Comparison of ENCODE assay signal across 28 cellular contexts in genomic region chr4:150694438-150694837, GRCh38.
DNase-seq lines count a peak whose midpoint lies in the region; ATAC-seq, FAIRE-seq and TF ChIP-seq lines count a peak whose summit lies in the region.
"Had no signal": no experiment of that assay in that cellular context is flagged by ENCODE, and none has a peak within 500 bp of the region (broad histone marks: within the 10 kb centered on the region; RNA-seq: fewer than 3 reads in every experiment).

No MANE protein-coding gene starts in this region.

- no peak overlapping the region for H2BK5ac ChIP-seq in H1 (ENCODE audit: low read depth, low read length)
- H2BK5ac ChIP-seq in neuronal stem cell (ENCODE audit: low read length): no peak overlapping the region

- H3K14ac ChIP-seq in H1 (ENCODE audit: insufficient read length) (no peak overlapping the region), neuronal stem cell (ENCODE audit: low read length) (no peak overlapping the region)

- H3K27me3 ChIP-seq in H7 (ENCODE audit: control insufficient read depth, insufficient read depth, low read length) (no peaks in the 10 kb centered on the region), H1 (replicated peaks in 1 of 4; ENCODE audit: control insufficient read depth in 3 of 4, extremely low read depth in 1 of 4, insufficient read depth in 3 of 4, low read length in 3 of 4) (no peaks in the 10 kb centered on the region), neuronal stem cell (ENCODE audit: control insufficient read depth in 3 of 3, insufficient read depth in 3 of 3, low read depth in 1 of 3, low read length in 3 of 3) (no peaks in the 10 kb centered on the region), body of pancreas (no peaks in the 10 kb centered on the region)
- H3K27me3 ChIP-seq: heart right ventricle, left lung, pancreas had no signal

- H3K9me3 ChIP-seq in H1 (ENCODE audit: insufficient read depth in 2 of 2, low read depth in 1 of 2, low read length in 1 of 2): no peaks in the 10 kb centered on the region
- no peaks in the 10 kb centered on the region for H3K9me3 ChIP-seq in neuronal stem cell (replicated peaks in 1 of 2; ENCODE audit: control insufficient read depth in 2 of 2, insufficient read depth in 1 of 2, low read depth in 1 of 2, low read length in 2 of 2)
- no peaks in the 10 kb centered on the region for H3K9me3 ChIP-seq in body of pancreas
- H3K9me3 ChIP-seq: heart right ventricle, left lung, pancreas, thoracic aorta had no signal

- H2AK5ac ChIP-seq in H1 (ENCODE audit: low read depth, low read length) (no peak overlapping the region), neuronal stem cell (ENCODE audit: low read depth, low read length) (no peak overlapping the region)

- DNase-seq in H7 (peak; percentile 44), HuH-7 (ENCODE audit: low spot score) (peak; percentile 4), H1 (ENCODE audit: low read depth in 1 of 2, low spot score in 2 of 2) (no peak), neuronal stem cell (ENCODE audit: low spot score) (no peak), NCI-H69 (lab: John Stamatoyannopoulos, UW) (no peak), body of pancreas (no peak), cerebellum (ENCODE audit: low spot score) (no peak)
- DNase-seq: activated naive CD4-positive, alpha-beta T cell; activated T-cell treated with anti-CD3 and anti-CD28 coated beads, Interleukin-2, amount 50 U/mL, for 24 hours; effector memory CD4-positive, alpha-beta T cell; foreskin fibroblast; GOT3; heart right ventricle; immature natural killer cell; left lung; naive thymus-derived CD4-positive, alpha-beta T cell; NCI-H1092 treated with DMSO at 0.1 percent for 48 hours; NCI-H2081 treated with DMSO at 0.1 percent for 48 hours; NCI-H510A treated with DMSO at 0.1 percent for 48 hours; NK-92 treated with Interleukin-12 subunit alpha and Interleukin-12 subunit beta, amount 100 ng/mL, for 24 hours; pancreas; right cardiac atrium; SHP77 treated with DMSO at 0.1 percent for 48 hours; stimulated activated CD4-positive, alpha-beta T cell treated with anti-CD3 and anti-CD28 coated beads, Interleukin-12 subunit alpha, Interleukin-12 subunit beta, amount 100 ng/mL, for 4 hours; stimulated activated CD4-positive, alpha-beta T cell treated with anti-CD3 and anti-CD28 coated beads, Interleukin-4, amount 100 ng/mL, for 24 hours; stimulated activated naive CD4-positive, alpha-beta T cell had no signal

- H3K27ac ChIP-seq in H1 (ENCODE audit: low read depth, low read length) (no peak overlapping the region), neuronal stem cell (replicated peaks; ENCODE audit: low read length) (no peak overlapping the region), body of pancreas (no peak overlapping the region)
- H3K27ac ChIP-seq: heart right ventricle, left lung, pancreas, thoracic aorta had no signal

- H3K79me2 ChIP-seq in H1 (ENCODE audit: control insufficient read depth in 1 of 2, insufficient read depth in 2 of 2, low read length in 2 of 2): no peaks in the 10 kb centered on the region

- WGBS in H1 (ENCODE audit: extremely low coverage in 1 of 2, insufficient coverage in 1 of 2, insufficient read length in 1 of 2, insufficient replicate concordance in 2 of 2, low coverage in 1 of 2, low lambda C conversion rate in 2 of 2, missing lambda C conversion rate in 1 of 2), 2 experiments: 57% methylated on average over 2 of the region's 2 CpGs; no CpG with 5 or more reads in 1 of the 2 experiments
- no CpG with 5 or more reads among the region's 2 CpGs for WGBS in neuronal stem cell (ENCODE audit: extremely low coverage in 2 of 2, insufficient read length in 2 of 2, insufficient replicate concordance in 1 of 2), 2 donors
- WGBS in body of pancreas, 2 donors: 20 to 22% methylated on average over 2 of the region's 2 CpGs

- POLR2A ChIA-PET in H1 (lab: Charles Lee; ENCODE audit: partially characterized antibody): no interaction called here

- CTCF ChIA-PET in H1 (lab: Charles Lee; ENCODE audit: partially characterized antibody): no interaction called here

- H4K8ac ChIP-seq in H1 (ENCODE audit: extremely low read depth, insufficient read depth, low read length): no peak overlapping the region
- H4K8ac ChIP-seq in neuronal stem cell (ENCODE audit: low read depth, low read length): no peak overlapping the region

- no peak for TF ChIP-seq POLR2A in H1 (IDR thresholded peaks at IDR 0.05; ENCODE audit: control extremely low read depth in 1 of 2, low read depth in 2 of 2, low read length in 2 of 2)
- no peak for TF ChIP-seq POLR2A in body of pancreas (IDR thresholded peaks at IDR 0.05)

- H3K18ac ChIP-seq in H1 (ENCODE audit: extremely low read depth, low read length) (no peak overlapping the region), neuronal stem cell (ENCODE audit: low read length) (no peak overlapping the region)

- H3K56ac ChIP-seq in H1 (replicated peaks; ENCODE audit: insufficient read length, low read depth, low read length): no peak overlapping the region

- H3K23me2 ChIP-seq in H1 (ENCODE audit: low read depth, low read length): no peaks in the 10 kb centered on the region

- H2AFZ ChIP-seq in H1 (ENCODE audit: low read length) (no peak overlapping the region), neuronal stem cell (ENCODE audit: low read length) (peak overlapping the region; percentile 30)

- ATAC-seq in body of pancreas: no peak
- ATAC-seq: activated CD4-positive, CD25-positive, alpha-beta regulatory T cell treated with anti-CD3 and anti-CD28 coated beads, Interleukin-2, amount 50 U/mL, for 24 hours; heart right ventricle; left lung; naive thymus-derived CD4-positive, alpha-beta T cell; right cardiac atrium had no signal

- intact Hi-C loops in body of pancreas (cut with DNase I): no loop called here

- H3K4me1 ChIP-seq in H1 (replicated peaks in 1 of 4; ENCODE audit: control insufficient read depth in 3 of 4, insufficient read depth in 4 of 4, low read length in 3 of 4): no peaks in the 10 kb centered on the region
- peaks cover 0 to 10% of the 10 kb centered on the region in 2 donors for H3K4me1 ChIP-seq in neuronal stem cell (ENCODE audit: control insufficient read depth in 2 of 2, insufficient read depth in 1 of 2, low read depth in 1 of 2, low read length in 2 of 2)
- peaks cover 3% of the 10 kb centered on the region for H3K4me1 ChIP-seq in body of pancreas
- H3K4me1 ChIP-seq: heart right ventricle, left lung had no signal

- peak overlapping the region in 1 of 2 experiments; percentile 44; a peak in 1 of 4 replicates for H3K4me2 ChIP-seq in H1 (ENCODE audit: insufficient read depth in 1 of 2, low read depth in 2 of 2, low read length in 2 of 2)
- H3K4me2 ChIP-seq in neuronal stem cell (ENCODE audit: insufficient read depth, low read length, poor library complexity, severe bottlenecking): no peak overlapping the region

- H2BK12ac ChIP-seq in H1 (ENCODE audit: low read depth, low read length) (no peak overlapping the region), neuronal stem cell (ENCODE audit: low read length) (no peak overlapping the region)

- no peaks in the 10 kb centered on the region for H3K79me1 ChIP-seq in H1 (ENCODE audit: low read depth, low read length)
- no peaks in the 10 kb centered on the region for H3K79me1 ChIP-seq in neuronal stem cell (ENCODE audit: low read depth, low read length)

- TF ChIP-seq EP300 in H1 (IDR thresholded peaks at IDR 0.05; ENCODE audit: borderline replicate concordance in 1 of 2, low read depth in 2 of 2, low read length in 2 of 2): no peak

- TF ChIP-seq CTCF in H1 (IDR thresholded peaks at IDR 0.05; ENCODE audit: control extremely low read depth in 1 of 3, insufficient read depth in 1 of 3, low read depth in 1 of 3, low read length in 3 of 3) (no peak), body of pancreas (IDR thresholded peaks at IDR 0.05) (no peak)

- no peak overlapping the region for H2BK120ac ChIP-seq in H1 (replicated peaks; ENCODE audit: low read depth, low read length)
- no peak overlapping the region for H2BK120ac ChIP-seq in neuronal stem cell (ENCODE audit: low read depth, low read length)

- no peak overlapping the region for H3K4me3 ChIP-seq in H7 (ENCODE audit: insufficient read depth, low read depth, low read length)
- H3K4me3 ChIP-seq in H1 (ENCODE audit: extremely low read depth in 1 of 4, insufficient read depth in 2 of 4, low read depth in 3 of 4, low read length in 4 of 4): no peak overlapping the region
- no peak overlapping the region for H3K4me3 ChIP-seq in neuronal stem cell (ENCODE audit: low read length in 2 of 2)
- no peak overlapping the region for H3K4me3 ChIP-seq in body of pancreas
- H3K4me3 ChIP-seq: heart right ventricle, left lung, pancreas, thoracic aorta had no signal

- no peak overlapping the region for H2BK20ac ChIP-seq in H1 (ENCODE audit: low read length)

- H4K91ac ChIP-seq in H1 (replicated peaks; ENCODE audit: insufficient read length, low read length): no peak overlapping the region
- no peak overlapping the region for H4K91ac ChIP-seq in neuronal stem cell (ENCODE audit: low read depth, low read length, poor library complexity)

- H3K23ac ChIP-seq in H1 (ENCODE audit: insufficient read length) (no peak overlapping the region), neuronal stem cell (ENCODE audit: low read depth, low read length, poor library complexity) (no peak overlapping the region)

- no peak overlapping the region for H4K5ac ChIP-seq in H1 (ENCODE audit: insufficient read length, low read depth, low read length)

- H3K9ac ChIP-seq in H1 (replicated peaks in 1 of 4; ENCODE audit: extremely low read depth in 1 of 4, low read depth in 3 of 4, low read length in 3 of 4) (no peak overlapping the region), neuronal stem cell (ENCODE audit: low read depth, low read length, poor library complexity) (no peak overlapping the region)

- H4K20me1 ChIP-seq in H1 (replicated peaks in 1 of 2; ENCODE audit: control insufficient read depth in 1 of 2, insufficient read depth in 2 of 2, low read length in 2 of 2): no peaks in the 10 kb centered on the region

- H3K36me3 ChIP-seq in H7 (replicated peaks; ENCODE audit: control insufficient read depth, insufficient read depth, low read length) (no peaks in the 10 kb centered on the region), H1 (ENCODE audit: control insufficient read depth in 2 of 4, insufficient read depth in 4 of 4, low read length in 3 of 4) (no peaks in the 10 kb centered on the region), neuronal stem cell (replicated peaks in 1 of 2; ENCODE audit: control insufficient read depth in 2 of 2, insufficient read depth in 2 of 2, low read length in 2 of 2) (no peaks in the 10 kb centered on the region), body of pancreas (replicated peaks in 1 of 2; ENCODE audit: insufficient read depth in 1 of 2, low read depth in 2 of 2) (no peaks in the 10 kb centered on the region)
- H3K36me3 ChIP-seq: heart right ventricle, left lung, pancreas, thoracic aorta had no signal

- TF ChIP-seq RAD21 in H1 (IDR thresholded peaks at IDR 0.05 in 1 of 2, conservative IDR thresholded peaks at IDR 0.05 in 1 of 2; ENCODE audit: low read depth in 2 of 2, low read length in 2 of 2): no peak

- no peak overlapping the region for H3K4ac ChIP-seq in H1 (replicated peaks; ENCODE audit: insufficient read length, low read depth, low read length)
- no peak overlapping the region for H3K4ac ChIP-seq in neuronal stem cell (ENCODE audit: low read length)

- no peak for FAIRE-seq in H1 (lab: Jason Lieb, UNC)

- H2BK15ac ChIP-seq in H1 (ENCODE audit: low read length) (no peak overlapping the region), neuronal stem cell (ENCODE audit: low read length) (no peak overlapping the region)

TF ChIP-seq in H1, 55 proteins besides CTCF, POLR2A, EP300 and RAD21 (continues in another document):
- no peak for TF ChIP-seq CBX8 (IDR thresholded peaks at IDR 0.05; ENCODE audit: borderline replicate concordance, low read depth, low read length)

Comparison
In these comparisons a context has a peak if more than half of its experiments do, and no peak if none do; other contexts are left out.
1. DNase-seq: peak in H7 (single experiment) and HuH-7 (single experiment); none in H1 (0 of 2), neuronal stem cell (single experiment), NCI-H69 (single experiment), body of pancreas (0 of 4) and cerebellum (single experiment).